Comparison of ENCODE assay signal across 1 cellular context in genomic region chr10:50392426-50392825, GRCh38.
A peak's percentile ranks its signal among the peaks of the same experiment; 100 is the strongest.
TF ChIP-seq lines count a peak whose summit lies in the region.

No MANE protein-coding gene starts in this region.

TF ChIP-seq in HepG2, 621 proteins besides CTCF, POLR2A, EP300 and RAD21 (continued from another document and continues in another):
- TF ChIP-seq, protein P1, sequence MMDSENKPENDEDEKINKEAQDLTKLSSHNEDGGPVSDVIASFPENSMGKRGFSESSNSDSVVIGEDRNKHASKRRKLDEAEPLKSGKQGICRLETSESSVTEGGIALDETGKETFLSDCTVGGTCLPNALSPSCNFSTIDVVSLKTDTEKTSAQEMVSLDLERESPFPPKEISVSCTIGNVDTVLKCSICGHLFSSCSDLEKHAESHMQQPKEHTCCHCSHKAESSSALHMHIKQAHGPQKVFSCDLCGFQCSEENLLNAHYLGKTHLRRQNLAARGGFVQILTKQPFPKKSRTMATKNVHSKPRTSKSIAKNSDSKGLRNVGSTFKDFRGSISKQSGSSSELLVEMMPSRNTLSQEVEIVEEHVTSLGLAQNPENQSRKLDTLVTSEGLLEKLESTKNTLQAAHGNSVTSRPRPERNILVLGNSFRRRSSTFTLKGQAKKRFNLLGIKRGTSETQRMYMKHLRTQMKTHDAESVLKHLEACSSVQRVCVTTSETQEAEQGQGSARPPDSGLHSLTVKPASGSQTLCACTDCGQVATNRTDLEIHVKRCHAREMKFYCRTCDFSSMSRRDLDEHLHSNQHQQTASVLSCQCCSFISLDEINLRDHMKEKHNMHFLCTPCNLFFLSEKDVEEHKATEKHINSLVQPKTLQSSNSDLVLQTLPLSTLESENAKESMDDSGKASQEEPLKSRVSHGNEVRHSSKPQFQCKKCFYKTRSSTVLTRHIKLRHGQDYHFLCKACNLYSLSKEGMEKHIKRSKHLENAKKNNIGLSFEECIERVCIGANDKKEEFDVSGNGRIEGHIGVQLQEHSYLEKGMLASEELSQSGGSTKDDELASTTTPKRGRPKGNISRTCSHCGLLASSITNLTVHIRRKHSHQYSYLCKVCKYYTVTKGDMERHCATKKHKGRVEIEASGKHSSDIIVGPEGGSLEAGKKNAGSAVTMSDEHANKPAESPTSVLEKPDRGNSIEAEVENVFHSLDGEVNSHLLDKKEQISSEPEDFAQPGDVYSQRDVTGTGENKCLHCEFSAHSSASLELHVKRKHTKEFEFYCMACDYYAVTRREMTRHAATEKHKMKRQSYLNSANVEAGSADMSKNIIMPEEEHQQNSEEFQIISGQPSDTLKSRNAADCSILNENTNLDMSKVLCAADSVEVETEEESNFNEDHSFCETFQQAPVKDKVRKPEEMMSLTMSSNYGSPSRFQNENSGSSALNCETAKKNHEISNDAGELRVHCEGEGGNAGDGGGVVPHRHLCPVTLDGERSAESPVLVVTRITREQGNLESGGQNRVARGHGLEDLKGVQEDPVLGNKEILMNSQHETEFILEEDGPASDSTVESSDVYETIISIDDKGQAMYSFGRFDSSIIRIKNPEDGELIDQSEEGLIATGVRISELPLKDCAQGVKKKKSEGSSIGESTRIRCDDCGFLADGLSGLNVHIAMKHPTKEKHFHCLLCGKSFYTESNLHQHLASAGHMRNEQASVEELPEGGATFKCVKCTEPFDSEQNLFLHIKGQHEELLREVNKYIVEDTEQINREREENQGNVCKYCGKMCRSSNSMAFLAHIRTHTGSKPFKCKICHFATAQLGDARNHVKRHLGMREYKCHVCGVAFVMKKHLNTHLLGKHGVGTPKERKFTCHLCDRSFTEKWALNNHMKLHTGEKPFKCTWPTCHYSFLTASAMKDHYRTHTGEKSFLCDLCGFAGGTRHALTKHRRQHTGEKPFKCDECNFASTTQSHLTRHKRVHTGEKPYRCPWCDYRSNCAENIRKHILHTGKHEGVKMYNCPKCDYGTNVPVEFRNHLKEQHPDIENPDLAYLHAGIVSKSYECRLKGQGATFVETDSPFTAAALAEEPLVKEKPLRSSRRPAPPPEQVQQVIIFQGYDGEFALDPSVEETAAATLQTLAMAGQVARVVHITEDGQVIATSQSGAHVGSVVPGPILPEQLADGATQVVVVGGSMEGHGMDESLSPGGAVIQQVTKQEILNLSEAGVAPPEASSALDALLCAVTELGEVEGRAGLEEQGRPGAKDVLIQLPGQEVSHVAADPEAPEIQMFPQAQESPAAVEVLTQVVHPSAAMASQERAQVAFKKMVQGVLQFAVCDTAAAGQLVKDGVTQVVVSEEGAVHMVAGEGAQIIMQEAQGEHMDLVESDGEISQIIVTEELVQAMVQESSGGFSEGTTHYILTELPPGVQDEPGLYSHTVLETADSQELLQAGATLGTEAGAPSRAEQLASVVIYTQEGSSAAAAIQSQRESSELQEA (CRISPR knock-in tag; IDR thresholded peaks at IDR 0.05; ENCODE audit: not compliant biosample characterization): no peak
- no peak for TF ChIP-seq CENPBD1 (CRISPR knock-in tag; IDR thresholded peaks at IDR 0.05; ENCODE audit: borderline replicate concordance, low read depth)
- TF ChIP-seq ARID3A (IDR thresholded peaks at IDR 0.05; ENCODE audit: low read depth, low read length): 0 out of 2 replicates have a peak, but pooled peaks have one; percentile 11
- 0 out of 2 replicates have a peak, but pooled peaks have one; percentile 23 for TF ChIP-seq ZNF574 (CRISPR knock-in tag; IDR thresholded peaks at IDR 0.05)
- TF ChIP-seq, protein P2, sequence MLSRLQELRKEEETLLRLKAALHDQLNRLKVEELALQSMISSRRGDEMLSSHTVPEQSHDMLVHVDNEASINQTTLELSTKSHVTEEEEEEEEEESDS (CRISPR knock-in tag; IDR thresholded peaks at IDR 0.05; ENCODE audit: borderline replicate concordance): no peak
- TF ChIP-seq ZFP36L2 (CRISPR knock-in tag; IDR thresholded peaks at IDR 0.05): no peak
- TF ChIP-seq ZNF275 (CRISPR knock-in tag; IDR thresholded peaks at IDR 0.05; ENCODE audit: borderline replicate concordance): no peak
- TF ChIP-seq, protein P3, sequence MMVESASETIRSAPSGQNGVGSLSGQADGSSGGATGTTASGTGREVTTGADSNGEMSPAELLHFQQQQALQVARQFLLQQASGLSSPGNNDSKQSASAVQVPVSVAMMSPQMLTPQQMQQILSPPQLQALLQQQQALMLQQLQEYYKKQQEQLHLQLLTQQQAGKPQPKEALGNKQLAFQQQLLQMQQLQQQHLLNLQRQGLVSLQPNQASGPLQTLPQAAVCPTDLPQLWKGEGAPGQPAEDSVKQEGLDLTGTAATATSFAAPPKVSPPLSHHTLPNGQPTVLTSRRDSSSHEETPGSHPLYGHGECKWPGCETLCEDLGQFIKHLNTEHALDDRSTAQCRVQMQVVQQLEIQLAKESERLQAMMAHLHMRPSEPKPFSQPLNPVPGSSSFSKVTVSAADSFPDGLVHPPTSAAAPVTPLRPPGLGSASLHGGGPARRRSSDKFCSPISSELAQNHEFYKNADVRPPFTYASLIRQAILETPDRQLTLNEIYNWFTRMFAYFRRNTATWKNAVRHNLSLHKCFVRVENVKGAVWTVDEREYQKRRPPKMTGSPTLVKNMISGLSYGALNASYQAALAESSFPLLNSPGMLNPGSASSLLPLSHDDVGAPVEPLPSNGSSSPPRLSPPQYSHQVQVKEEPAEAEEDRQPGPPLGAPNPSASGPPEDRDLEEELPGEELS (CRISPR knock-in tag; IDR thresholded peaks at IDR 0.05): peak; percentile 78
- TF ChIP-seq KMT2A (CRISPR knock-in tag; IDR thresholded peaks at IDR 0.05): no peak; the same call in 1 of the 2 replicates
- TF ChIP-seq CHCHD3 (CRISPR knock-in tag; IDR thresholded peaks at IDR 0.05): no peak
- no peak for TF ChIP-seq ZSCAN25 (CRISPR knock-in tag; IDR thresholded peaks at IDR 0.05)
- no peak for TF ChIP-seq REXO4 (CRISPR knock-in tag; IDR thresholded peaks at IDR 0.05; ENCODE audit: borderline replicate concordance)
- TF ChIP-seq SMAD3 (CRISPR knock-in tag; IDR thresholded peaks at IDR 0.05): no peak
- no peak for TF ChIP-seq THAP9 (CRISPR knock-in tag; IDR thresholded peaks at IDR 0.05; ENCODE audit: borderline replicate concordance)
- TF ChIP-seq SMAD1 (CRISPR knock-in tag; IDR thresholded peaks at IDR 0.05; ENCODE audit: borderline replicate concordance, low read depth): no peak
- TF ChIP-seq ZNF891 (CRISPR knock-in tag; IDR thresholded peaks at IDR 0.05): no peak
- TF ChIP-seq SNAPC4 (CRISPR knock-in tag; IDR thresholded peaks at IDR 0.05): no peak
- TF ChIP-seq XRCC5 (optimal IDR thresholded peaks at IDR 0.05; ENCODE audit: low read length): no peak
- 0 out of 2 replicates have a peak, but pooled peaks have one; percentile 26 for TF ChIP-seq HNF4G (IDR thresholded peaks at IDR 0.05; ENCODE audit: borderline replicate concordance, low read depth, low read length)
- no peak for TF ChIP-seq HNF4G (CRISPR knock-in tag; IDR thresholded peaks at IDR 0.05; ENCODE audit: borderline replicate concordance, low read depth)
